Comparison of ENCODE assay signal across 29 cellular contexts in the genomic region with DNA sequence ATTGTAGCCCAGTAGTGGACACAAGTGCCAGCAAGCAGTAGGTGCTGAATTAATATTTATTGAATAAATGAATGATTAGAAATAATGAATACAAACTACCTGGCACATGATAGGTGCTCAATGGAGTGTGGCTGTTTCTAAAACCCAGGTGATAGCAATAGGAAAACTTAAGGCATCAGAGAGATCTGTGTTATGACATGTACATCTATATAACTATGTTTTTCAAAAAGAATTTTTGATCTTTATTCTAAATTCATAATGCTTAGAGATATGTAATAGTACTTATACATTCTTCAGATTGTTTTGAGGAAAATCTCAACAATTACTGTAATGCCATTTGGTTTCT.
"Had no signal": no experiment of that assay in that cellular context is flagged by ENCODE, and none has a peak within 500 bp of the region (broad histone marks: within the 10 kb centered on the region; RNA-seq: fewer than 3 reads in every experiment).

No MANE protein-coding gene starts in this region.

- H3K27me3 ChIP-seq: brain microvascular endothelial cell, gastrocnemius medialis, ovary, sigmoid colon, uterus had no signal

- H3K27ac ChIP-seq: brain microvascular endothelial cell, ovary, sigmoid colon, uterus, WERI-Rb-1 had no signal

- H3K9me3 ChIP-seq: gastrocnemius medialis, ovary, sigmoid colon, uterus had no signal

- ATAC-seq: activated CD4-positive, CD25-positive, alpha-beta regulatory T cell treated with anti-CD3 and anti-CD28 coated beads, Interleukin-2, amount 50 U/mL, for 24 hours; gastrocnemius medialis; left cardiac atrium; stimulated activated memory B cell treated with anti-CD40 and anti-IgM and Interleukin-4, amounts not matched to agents 10 μg/mL and 1 μg/mL and 100 μg/mL, for 72 hours; stimulated activated naive CD8-positive, alpha-beta T cell treated with anti-CD3 and anti-CD28 coated beads, Interleukin-15, amount 100 ng/mL, for 72 hours had no signal

- H3K4me1 ChIP-seq: uterus had no signal

- H3K4me3 ChIP-seq: gastrocnemius medialis, ovary, sigmoid colon, uterus had no signal

- H3K36me3 ChIP-seq: ovary, uterus had no signal

- DNase-seq: activated CD4-positive, alpha-beta memory T cell treated with anti-CD3 and anti-CD28 coated beads for 36 hours; activated CD4-positive, alpha-beta T cell treated with anti-CD3 and anti-CD28 coated beads, Interleukin-2, amount 10 ng/mL, durations not matched to agents 24 days and 14 days; activated CD8-positive, alpha-beta memory T cell treated with anti-CD3 and anti-CD28 coated beads, Interleukin-2, amount 50 U/mL, for 48 hours; activated gamma-delta T cell; activated naive CD4-positive, alpha-beta T cell treated with anti-CD3 and anti-CD28 coated beads, Interleukin-2, amount 10 ng/mL, durations not matched to agents 7 days and 5 days; activated T-cell treated with anti-CD3 and anti-CD28 coated beads, Interleukin-2, amount 50 U/mL, for 24 hours; amniotic stem cell; brain microvascular endothelial cell; central memory CD4-positive, alpha-beta T cell; effector CD4-positive, alpha-beta T cell; gastrocnemius medialis; glutamatergic neuron; left cardiac atrium; naive B cell; nephron progenitor cell; ovary; retina; sigmoid colon; small intestine; stimulated activated CD4-positive, alpha-beta T cell treated with anti-CD3 and anti-CD28 coated beads, Interleukin-1b, Interleukin-23, amount 100 ng/mL, for 48 hours; stimulated activated CD4-positive, alpha-beta T cell treated with anti-CD3 and anti-CD28 coated beads, Interleukin-4, amount 100 ng/mL, for 4 hours; stimulated activated CD8-positive, alpha-beta memory T cell treated with anti-CD3 and anti-CD28 coated beads, Interleukin-4, amount 100 ng/mL, for 48 hours; stimulated activated naive CD8-positive, alpha-beta T cell treated with anti-CD3 and anti-CD28 coated beads, Interleukin-15, amount 100 ng/mL, for 72 hours; substantia nigra; T1000; uterus; WERI-Rb-1 had no signal
